2 cellular contexts compared by ENCODE assay signal in the genomic region with DNA sequence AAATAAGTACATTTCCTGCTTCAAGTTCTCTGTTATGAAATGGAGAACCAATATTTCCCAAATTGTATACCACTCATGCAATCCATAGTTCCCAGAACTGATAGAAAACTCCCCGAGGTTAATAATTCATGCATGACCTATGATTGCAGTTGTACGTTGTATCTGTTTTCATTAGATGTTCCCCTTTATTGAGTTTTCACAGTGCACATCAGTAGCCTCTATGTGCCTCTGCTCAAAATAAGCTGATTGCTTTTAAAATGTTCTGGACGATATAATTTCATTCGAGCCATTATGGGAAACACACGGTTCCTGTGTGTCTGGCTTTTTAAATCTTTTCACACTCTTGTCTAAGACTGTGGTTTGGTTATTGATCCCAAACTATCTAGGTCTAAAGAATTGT.
TF ChIP-seq lines count a peak whose summit lies in the region.

No MANE protein-coding gene starts in this region.

TF ChIP-seq in SK-N-SH, 30 proteins besides CTCF, POLR2A, EP300 and RAD21 (continued from another document):
- TF ChIP-seq, protein P1, sequence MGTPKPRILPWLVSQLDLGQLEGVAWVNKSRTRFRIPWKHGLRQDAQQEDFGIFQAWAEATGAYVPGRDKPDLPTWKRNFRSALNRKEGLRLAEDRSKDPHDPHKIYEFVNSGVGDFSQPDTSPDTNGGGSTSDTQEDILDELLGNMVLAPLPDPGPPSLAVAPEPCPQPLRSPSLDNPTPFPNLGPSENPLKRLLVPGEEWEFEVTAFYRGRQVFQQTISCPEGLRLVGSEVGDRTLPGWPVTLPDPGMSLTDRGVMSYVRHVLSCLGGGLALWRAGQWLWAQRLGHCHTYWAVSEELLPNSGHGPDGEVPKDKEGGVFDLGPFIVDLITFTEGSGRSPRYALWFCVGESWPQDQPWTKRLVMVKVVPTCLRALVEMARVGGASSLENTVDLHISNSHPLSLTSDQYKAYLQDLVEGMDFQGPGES (IDR thresholded peaks at IDR 0.05; ENCODE audit: low read depth, low read length) = no peak
- 0 out of 2 replicates have a peak, but pooled peaks have one; percentile 5 for TF ChIP-seq TCF12 (IDR thresholded peaks at IDR 0.05)
- no peak for TF ChIP-seq JUND (IDR thresholded peaks at IDR 0.05)
- TF ChIP-seq NFIC (IDR thresholded peaks at IDR 0.05; ENCODE audit: borderline replicate concordance) = no peak
- no peak for TF ChIP-seq MEF2A (IDR thresholded peaks at IDR 0.05; ENCODE audit: borderline replicate concordance, low read depth)
- no peak for TF ChIP-seq SMC3 (IDR thresholded peaks at IDR 0.05; ENCODE audit: low read depth, low read length)
- TF ChIP-seq ELF1 (IDR thresholded peaks at IDR 0.05) = no peak
- no peak for TF ChIP-seq NRF1 (IDR thresholded peaks at IDR 0.05; ENCODE audit: low read depth, low read length)
- TF ChIP-seq, protein P2, sequence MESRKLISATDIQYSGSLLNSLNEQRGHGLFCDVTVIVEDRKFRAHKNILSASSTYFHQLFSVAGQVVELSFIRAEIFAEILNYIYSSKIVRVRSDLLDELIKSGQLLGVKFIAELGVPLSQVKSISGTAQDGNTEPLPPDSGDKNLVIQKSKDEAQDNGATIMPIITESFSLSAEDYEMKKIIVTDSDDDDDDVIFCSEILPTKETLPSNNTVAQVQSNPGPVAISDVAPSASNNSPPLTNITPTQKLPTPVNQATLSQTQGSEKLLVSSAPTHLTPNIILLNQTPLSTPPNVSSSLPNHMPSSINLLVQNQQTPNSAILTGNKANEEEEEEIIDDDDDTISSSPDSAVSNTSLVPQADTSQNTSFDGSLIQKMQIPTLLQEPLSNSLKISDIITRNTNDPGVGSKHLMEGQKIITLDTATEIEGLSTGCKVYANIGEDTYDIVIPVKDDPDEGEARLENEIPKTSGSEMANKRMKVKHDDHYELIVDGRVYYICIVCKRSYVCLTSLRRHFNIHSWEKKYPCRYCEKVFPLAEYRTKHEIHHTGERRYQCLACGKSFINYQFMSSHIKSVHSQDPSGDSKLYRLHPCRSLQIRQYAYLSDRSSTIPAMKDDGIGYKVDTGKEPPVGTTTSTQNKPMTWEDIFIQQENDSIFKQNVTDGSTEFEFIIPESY (IDR thresholded peaks at IDR 0.05; ENCODE audit: borderline replicate concordance, low read depth) = no peak
- TF ChIP-seq RFX5 (IDR thresholded peaks at IDR 0.05; ENCODE audit: low read length) = no peak
- TF ChIP-seq, protein P3, sequence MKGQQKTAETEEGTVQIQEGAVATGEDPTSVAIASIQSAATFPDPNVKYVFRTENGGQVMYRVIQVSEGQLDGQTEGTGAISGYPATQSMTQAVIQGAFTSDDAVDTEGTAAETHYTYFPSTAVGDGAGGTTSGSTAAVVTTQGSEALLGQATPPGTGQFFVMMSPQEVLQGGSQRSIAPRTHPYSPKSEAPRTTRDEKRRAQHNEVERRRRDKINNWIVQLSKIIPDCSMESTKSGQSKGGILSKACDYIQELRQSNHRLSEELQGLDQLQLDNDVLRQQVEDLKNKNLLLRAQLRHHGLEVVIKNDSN (IDR thresholded peaks at IDR 0.05; ENCODE audit: borderline replicate concordance, low read depth) = no peak
- TF ChIP-seq, protein P4, sequence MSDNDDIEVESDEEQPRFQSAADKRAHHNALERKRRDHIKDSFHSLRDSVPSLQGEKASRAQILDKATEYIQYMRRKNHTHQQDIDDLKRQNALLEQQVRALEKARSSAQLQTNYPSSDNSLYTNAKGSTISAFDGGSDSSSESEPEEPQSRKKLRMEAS (IDR thresholded peaks at IDR 0.05; ENCODE audit: low read depth) = no peak
- no peak for TF ChIP-seq TAF1 (IDR thresholded peaks at IDR 0.05; ENCODE audit: borderline replicate concordance, low read depth, low read length)
- TF ChIP-seq FOXJ3 (CRISPR knock-in tag; IDR thresholded peaks at IDR 0.05) = peak; percentile 39; the same call in 1 of the 2 replicates
- TF ChIP-seq TEAD4 (IDR thresholded peaks at IDR 0.05; ENCODE audit: borderline replicate concordance, insufficient read depth) = no peak
- TF ChIP-seq SIN3A (IDR thresholded peaks at IDR 0.05; ENCODE audit: borderline replicate concordance, low read depth, low read length) = no peak
- no peak for TF ChIP-seq FOXM1 (IDR thresholded peaks at IDR 0.05; ENCODE audit: low read depth)
- TF ChIP-seq, protein P5, sequence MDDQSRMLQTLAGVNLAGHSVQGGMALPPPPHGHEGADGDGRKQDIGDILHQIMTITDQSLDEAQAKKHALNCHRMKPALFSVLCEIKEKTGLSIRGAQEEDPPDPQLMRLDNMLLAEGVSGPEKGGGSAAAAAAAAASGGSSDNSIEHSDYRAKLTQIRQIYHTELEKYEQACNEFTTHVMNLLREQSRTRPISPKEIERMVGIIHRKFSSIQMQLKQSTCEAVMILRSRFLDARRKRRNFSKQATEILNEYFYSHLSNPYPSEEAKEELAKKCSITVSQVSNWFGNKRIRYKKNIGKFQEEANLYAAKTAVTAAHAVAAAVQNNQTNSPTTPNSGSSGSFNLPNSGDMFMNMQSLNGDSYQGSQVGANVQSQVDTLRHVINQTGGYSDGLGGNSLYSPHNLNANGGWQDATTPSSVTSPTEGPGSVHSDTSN (IDR thresholded peaks at IDR 0.05) = no peak
- no peak for TF ChIP-seq YY1 (IDR thresholded peaks at IDR 0.05; ENCODE audit: low read depth)
- TF ChIP-seq MXI1 (IDR thresholded peaks at IDR 0.05; ENCODE audit: low read depth, low read length) = no peak
- TF ChIP-seq, protein P6, sequence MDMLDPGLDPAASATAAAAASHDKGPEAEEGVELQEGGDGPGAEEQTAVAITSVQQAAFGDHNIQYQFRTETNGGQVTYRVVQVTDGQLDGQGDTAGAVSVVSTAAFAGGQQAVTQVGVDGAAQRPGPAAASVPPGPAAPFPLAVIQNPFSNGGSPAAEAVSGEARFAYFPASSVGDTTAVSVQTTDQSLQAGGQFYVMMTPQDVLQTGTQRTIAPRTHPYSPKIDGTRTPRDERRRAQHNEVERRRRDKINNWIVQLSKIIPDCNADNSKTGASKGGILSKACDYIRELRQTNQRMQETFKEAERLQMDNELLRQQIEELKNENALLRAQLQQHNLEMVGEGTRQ (IDR thresholded peaks at IDR 0.05; ENCODE audit: borderline replicate concordance, low read depth, low read length) = no peak

TF ChIP-seq in K562, 482 proteins besides CTCF, POLR2A, EP300 and RAD21 (continued from another document and continues in another):
- TF ChIP-seq, protein P7, sequence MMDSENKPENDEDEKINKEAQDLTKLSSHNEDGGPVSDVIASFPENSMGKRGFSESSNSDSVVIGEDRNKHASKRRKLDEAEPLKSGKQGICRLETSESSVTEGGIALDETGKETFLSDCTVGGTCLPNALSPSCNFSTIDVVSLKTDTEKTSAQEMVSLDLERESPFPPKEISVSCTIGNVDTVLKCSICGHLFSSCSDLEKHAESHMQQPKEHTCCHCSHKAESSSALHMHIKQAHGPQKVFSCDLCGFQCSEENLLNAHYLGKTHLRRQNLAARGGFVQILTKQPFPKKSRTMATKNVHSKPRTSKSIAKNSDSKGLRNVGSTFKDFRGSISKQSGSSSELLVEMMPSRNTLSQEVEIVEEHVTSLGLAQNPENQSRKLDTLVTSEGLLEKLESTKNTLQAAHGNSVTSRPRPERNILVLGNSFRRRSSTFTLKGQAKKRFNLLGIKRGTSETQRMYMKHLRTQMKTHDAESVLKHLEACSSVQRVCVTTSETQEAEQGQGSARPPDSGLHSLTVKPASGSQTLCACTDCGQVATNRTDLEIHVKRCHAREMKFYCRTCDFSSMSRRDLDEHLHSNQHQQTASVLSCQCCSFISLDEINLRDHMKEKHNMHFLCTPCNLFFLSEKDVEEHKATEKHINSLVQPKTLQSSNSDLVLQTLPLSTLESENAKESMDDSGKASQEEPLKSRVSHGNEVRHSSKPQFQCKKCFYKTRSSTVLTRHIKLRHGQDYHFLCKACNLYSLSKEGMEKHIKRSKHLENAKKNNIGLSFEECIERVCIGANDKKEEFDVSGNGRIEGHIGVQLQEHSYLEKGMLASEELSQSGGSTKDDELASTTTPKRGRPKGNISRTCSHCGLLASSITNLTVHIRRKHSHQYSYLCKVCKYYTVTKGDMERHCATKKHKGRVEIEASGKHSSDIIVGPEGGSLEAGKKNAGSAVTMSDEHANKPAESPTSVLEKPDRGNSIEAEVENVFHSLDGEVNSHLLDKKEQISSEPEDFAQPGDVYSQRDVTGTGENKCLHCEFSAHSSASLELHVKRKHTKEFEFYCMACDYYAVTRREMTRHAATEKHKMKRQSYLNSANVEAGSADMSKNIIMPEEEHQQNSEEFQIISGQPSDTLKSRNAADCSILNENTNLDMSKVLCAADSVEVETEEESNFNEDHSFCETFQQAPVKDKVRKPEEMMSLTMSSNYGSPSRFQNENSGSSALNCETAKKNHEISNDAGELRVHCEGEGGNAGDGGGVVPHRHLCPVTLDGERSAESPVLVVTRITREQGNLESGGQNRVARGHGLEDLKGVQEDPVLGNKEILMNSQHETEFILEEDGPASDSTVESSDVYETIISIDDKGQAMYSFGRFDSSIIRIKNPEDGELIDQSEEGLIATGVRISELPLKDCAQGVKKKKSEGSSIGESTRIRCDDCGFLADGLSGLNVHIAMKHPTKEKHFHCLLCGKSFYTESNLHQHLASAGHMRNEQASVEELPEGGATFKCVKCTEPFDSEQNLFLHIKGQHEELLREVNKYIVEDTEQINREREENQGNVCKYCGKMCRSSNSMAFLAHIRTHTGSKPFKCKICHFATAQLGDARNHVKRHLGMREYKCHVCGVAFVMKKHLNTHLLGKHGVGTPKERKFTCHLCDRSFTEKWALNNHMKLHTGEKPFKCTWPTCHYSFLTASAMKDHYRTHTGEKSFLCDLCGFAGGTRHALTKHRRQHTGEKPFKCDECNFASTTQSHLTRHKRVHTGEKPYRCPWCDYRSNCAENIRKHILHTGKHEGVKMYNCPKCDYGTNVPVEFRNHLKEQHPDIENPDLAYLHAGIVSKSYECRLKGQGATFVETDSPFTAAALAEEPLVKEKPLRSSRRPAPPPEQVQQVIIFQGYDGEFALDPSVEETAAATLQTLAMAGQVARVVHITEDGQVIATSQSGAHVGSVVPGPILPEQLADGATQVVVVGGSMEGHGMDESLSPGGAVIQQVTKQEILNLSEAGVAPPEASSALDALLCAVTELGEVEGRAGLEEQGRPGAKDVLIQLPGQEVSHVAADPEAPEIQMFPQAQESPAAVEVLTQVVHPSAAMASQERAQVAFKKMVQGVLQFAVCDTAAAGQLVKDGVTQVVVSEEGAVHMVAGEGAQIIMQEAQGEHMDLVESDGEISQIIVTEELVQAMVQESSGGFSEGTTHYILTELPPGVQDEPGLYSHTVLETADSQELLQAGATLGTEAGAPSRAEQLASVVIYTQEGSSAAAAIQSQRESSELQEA (IDR thresholded peaks at IDR 0.05; ENCODE audit: low read depth) = no peak
- TF ChIP-seq KLF16 (IDR thresholded peaks at IDR 0.05) = no peak
- no peak for TF ChIP-seq ESRRA (IDR thresholded peaks at IDR 0.05; ENCODE audit: borderline replicate concordance, low read depth)
- TF ChIP-seq, protein P8, sequence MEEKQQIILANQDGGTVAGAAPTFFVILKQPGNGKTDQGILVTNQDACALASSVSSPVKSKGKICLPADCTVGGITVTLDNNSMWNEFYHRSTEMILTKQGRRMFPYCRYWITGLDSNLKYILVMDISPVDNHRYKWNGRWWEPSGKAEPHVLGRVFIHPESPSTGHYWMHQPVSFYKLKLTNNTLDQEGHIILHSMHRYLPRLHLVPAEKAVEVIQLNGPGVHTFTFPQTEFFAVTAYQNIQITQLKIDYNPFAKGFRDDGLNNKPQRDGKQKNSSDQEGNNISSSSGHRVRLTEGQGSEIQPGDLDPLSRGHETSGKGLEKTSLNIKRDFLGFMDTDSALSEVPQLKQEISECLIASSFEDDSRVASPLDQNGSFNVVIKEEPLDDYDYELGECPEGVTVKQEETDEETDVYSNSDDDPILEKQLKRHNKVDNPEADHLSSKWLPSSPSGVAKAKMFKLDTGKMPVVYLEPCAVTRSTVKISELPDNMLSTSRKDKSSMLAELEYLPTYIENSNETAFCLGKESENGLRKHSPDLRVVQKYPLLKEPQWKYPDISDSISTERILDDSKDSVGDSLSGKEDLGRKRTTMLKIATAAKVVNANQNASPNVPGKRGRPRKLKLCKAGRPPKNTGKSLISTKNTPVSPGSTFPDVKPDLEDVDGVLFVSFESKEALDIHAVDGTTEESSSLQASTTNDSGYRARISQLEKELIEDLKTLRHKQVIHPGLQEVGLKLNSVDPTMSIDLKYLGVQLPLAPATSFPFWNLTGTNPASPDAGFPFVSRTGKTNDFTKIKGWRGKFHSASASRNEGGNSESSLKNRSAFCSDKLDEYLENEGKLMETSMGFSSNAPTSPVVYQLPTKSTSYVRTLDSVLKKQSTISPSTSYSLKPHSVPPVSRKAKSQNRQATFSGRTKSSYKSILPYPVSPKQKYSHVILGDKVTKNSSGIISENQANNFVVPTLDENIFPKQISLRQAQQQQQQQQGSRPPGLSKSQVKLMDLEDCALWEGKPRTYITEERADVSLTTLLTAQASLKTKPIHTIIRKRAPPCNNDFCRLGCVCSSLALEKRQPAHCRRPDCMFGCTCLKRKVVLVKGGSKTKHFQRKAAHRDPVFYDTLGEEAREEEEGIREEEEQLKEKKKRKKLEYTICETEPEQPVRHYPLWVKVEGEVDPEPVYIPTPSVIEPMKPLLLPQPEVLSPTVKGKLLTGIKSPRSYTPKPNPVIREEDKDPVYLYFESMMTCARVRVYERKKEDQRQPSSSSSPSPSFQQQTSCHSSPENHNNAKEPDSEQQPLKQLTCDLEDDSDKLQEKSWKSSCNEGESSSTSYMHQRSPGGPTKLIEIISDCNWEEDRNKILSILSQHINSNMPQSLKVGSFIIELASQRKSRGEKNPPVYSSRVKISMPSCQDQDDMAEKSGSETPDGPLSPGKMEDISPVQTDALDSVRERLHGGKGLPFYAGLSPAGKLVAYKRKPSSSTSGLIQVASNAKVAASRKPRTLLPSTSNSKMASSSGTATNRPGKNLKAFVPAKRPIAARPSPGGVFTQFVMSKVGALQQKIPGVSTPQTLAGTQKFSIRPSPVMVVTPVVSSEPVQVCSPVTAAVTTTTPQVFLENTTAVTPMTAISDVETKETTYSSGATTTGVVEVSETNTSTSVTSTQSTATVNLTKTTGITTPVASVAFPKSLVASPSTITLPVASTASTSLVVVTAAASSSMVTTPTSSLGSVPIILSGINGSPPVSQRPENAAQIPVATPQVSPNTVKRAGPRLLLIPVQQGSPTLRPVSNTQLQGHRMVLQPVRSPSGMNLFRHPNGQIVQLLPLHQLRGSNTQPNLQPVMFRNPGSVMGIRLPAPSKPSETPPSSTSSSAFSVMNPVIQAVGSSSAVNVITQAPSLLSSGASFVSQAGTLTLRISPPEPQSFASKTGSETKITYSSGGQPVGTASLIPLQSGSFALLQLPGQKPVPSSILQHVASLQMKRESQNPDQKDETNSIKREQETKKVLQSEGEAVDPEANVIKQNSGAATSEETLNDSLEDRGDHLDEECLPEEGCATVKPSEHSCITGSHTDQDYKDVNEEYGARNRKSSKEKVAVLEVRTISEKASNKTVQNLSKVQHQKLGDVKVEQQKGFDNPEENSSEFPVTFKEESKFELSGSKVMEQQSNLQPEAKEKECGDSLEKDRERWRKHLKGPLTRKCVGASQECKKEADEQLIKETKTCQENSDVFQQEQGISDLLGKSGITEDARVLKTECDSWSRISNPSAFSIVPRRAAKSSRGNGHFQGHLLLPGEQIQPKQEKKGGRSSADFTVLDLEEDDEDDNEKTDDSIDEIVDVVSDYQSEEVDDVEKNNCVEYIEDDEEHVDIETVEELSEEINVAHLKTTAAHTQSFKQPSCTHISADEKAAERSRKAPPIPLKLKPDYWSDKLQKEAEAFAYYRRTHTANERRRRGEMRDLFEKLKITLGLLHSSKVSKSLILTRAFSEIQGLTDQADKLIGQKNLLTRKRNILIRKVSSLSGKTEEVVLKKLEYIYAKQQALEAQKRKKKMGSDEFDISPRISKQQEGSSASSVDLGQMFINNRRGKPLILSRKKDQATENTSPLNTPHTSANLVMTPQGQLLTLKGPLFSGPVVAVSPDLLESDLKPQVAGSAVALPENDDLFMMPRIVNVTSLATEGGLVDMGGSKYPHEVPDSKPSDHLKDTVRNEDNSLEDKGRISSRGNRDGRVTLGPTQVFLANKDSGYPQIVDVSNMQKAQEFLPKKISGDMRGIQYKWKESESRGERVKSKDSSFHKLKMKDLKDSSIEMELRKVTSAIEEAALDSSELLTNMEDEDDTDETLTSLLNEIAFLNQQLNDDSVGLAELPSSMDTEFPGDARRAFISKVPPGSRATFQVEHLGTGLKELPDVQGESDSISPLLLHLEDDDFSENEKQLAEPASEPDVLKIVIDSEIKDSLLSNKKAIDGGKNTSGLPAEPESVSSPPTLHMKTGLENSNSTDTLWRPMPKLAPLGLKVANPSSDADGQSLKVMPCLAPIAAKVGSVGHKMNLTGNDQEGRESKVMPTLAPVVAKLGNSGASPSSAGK (IDR thresholded peaks at IDR 0.05) = no peak
- no peak for TF ChIP-seq U2AF2 (optimal IDR thresholded peaks at IDR 0.05; ENCODE audit: low read depth, low read length)
- no peak for TF ChIP-seq ZNF3 (CRISPR knock-in tag; IDR thresholded peaks at IDR 0.05)
